1 cellular context compared by ENCODE assay signal in the genomic region with DNA sequence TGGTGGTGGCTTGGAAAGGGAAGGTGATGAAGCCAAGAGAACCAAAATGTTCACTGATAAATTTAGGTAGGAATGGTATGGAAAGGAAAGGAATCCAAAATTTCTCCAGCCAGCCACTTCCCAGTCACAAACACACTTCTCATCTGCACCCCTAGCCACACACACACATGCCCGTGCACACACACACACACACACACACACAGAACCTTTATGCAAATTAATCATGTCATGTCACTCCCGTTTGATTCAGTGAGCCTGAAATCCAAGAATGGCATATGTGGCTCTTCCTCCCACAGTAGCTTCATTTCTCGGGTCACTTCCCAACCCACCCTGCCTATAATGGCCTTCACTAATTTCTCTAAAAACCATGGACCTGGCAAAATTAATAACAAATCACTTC.
TF ChIP-seq lines count a peak whose summit lies in the region.

No MANE protein-coding gene starts in this region.

TF ChIP-seq in GM23338, 12 proteins besides CTCF, POLR2A, EP300 and RAD21 (continued from another document):
- no peak for TF ChIP-seq STAT1 (IDR thresholded peaks at IDR 0.05; ENCODE audit: unreplicated experiment)
- no peak for TF ChIP-seq EZH2 (IDR thresholded peaks at IDR 0.05; ENCODE audit: low read depth, unreplicated experiment)
- no peak for TF ChIP-seq EZH2phosphoT487 (IDR thresholded peaks at IDR 0.05; ENCODE audit: unreplicated experiment)
- TF ChIP-seq, protein P1, sequence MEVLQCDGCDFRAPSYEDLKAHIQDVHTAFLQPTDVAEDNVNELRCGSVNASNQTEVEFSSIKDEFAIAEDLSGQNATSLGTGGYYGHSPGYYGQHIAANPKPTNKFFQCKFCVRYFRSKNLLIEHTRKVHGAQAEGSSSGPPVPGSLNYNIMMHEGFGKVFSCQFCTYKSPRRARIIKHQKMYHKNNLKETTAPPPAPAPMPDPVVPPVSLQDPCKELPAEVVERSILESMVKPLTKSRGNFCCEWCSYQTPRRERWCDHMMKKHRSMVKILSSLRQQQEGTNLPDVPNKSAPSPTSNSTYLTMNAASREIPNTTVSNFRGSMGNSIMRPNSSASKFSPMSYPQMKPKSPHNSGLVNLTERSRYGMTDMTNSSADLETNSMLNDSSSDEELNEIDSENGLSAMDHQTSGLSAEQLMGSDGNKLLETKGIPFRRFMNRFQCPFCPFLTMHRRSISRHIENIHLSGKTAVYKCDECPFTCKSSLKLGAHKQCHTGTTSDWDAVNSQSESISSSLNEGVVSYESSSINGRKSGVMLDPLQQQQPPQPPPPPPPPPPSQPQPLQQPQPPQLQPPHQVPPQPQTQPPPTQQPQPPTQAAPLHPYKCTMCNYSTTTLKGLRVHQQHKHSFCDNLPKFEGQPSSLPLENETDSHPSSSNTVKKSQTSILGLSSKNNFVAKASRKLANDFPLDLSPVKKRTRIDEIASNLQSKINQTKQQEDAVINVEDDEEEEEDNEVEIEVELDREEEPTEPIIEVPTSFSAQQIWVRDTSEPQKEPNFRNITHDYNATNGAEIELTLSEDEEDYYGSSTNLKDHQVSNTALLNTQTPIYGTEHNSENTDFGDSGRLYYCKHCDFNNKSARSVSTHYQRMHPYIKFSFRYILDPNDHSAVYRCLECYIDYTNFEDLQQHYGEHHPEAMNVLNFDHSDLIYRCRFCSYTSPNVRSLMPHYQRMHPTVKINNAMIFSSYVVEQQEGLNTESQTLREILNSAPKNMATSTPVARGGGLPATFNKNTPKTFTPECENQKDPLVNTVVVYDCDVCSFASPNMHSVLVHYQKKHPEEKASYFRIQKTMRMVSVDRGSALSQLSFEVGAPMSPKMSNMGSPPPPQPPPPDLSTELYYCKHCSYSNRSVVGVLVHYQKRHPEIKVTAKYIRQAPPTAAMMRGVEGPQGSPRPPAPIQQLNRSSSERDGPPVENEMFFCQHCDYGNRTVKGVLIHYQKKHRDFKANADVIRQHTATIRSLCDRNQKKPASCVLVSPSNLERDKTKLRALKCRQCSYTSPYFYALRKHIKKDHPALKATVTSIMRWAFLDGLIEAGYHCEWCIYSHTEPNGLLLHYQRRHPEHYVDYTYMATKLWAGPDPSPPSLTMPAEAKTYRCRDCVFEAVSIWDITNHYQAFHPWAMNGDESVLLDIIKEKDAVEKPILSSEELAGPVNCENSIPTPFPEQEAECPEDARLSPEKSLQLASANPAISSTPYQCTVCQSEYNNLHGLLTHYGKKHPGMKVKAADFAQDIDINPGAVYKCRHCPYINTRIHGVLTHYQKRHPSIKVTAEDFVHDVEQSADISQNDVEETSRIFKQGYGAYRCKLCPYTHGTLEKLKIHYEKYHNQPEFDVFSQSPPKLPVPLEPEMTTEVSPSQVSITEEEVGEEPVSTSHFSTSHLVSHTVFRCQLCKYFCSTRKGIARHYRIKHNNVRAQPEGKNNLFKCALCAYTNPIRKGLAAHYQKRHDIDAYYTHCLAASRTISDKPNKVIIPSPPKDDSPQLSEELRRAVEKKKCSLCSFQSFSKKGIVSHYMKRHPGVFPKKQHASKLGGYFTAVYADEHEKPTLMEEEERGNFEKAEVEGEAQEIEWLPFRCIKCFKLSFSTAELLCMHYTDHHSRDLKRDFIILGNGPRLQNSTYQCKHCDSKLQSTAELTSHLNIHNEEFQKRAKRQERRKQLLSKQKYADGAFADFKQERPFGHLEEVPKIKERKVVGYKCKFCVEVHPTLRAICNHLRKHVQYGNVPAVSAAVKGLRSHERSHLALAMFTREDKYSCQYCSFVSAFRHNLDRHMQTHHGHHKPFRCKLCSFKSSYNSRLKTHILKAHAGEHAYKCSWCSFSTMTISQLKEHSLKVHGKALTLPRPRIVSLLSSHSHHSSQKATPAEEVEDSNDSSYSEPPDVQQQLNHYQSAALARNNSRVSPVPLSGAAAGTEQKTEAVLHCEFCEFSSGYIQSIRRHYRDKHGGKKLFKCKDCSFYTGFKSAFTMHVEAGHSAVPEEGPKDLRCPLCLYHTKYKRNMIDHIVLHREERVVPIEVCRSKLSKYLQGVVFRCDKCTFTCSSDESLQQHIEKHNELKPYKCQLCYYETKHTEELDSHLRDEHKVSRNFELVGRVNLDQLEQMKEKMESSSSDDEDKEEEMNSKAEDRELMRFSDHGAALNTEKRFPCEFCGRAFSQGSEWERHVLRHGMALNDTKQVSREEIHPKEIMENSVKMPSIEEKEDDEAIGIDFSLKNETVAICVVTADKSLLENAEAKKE (CRISPR knock-in tag; IDR thresholded peaks at IDR 0.05) = no peak
- TF ChIP-seq ZNF114 (CRISPR knock-in tag; IDR thresholded peaks at IDR 0.05) = no peak
TF ChIP-seq in GM23338: peak in this region for 0.
